18 cellular contexts compared by ENCODE assay signal in genomic region chr14:73809386-73809785, GRCh38. TPM values are rescaled to one million over a fixed set of nuclear protein-coding genes. Genes with fewer than 3 reads are reported as not detected.
DNase-seq lines count a peak whose midpoint lies in the region; FAIRE-seq and TF ChIP-seq lines count a peak whose summit lies in the region.
"Had no signal": no experiment of that assay in that cellular context is flagged by ENCODE, and none has a peak within 500 bp of the region (broad histone marks: within the 10 kb centered on the region; RNA-seq: fewer than 3 reads in every experiment).

No MANE protein-coding gene starts in this region.

- no peaks in the 10 kb centered on the region for H3K27me3 ChIP-seq in astrocyte (ENCODE audit: insufficient read depth, low read length)
- H3K27me3 ChIP-seq: SJSA1 had no signal

- H2AFZ ChIP-seq in astrocyte (ENCODE audit: low read depth, low read length) = peak overlapping the region; percentile 34

- H3K4me3 Mint-ChIP-seq in astrocyte (ENCODE audit: unreplicated experiment) (no peak overlapping the region), neural crest cell (no peak overlapping the region)
- H3K4me3 Mint-ChIP-seq: CD14-positive monocyte had no signal

- H3K9me3 ChIP-seq in astrocyte (ENCODE audit: insufficient read depth, low read depth, low read length) = no peaks in the 10 kb centered on the region
- H3K9me3 ChIP-seq: A549, SJSA1 had no signal

- no peak overlapping the region for H3K27ac ChIP-seq in astrocyte (ENCODE audit: low read depth, low read length)
- H3K27ac ChIP-seq: A549, SJSA1 had no signal

- H3K9me3 Mint-ChIP-seq in astrocyte (ENCODE audit: unreplicated experiment) (no peaks in the 10 kb centered on the region), neural crest cell (no peaks in the 10 kb centered on the region)
- H3K9me3 Mint-ChIP-seq: CD14-positive monocyte had no signal

- no peaks in the 10 kb centered on the region for H4K20me1 ChIP-seq in astrocyte (ENCODE audit: insufficient read depth, low read length)

- FAIRE-seq in astrocyte (lab: Jason Lieb, UNC) = no peak
- FAIRE-seq: A549, GM19239 had no signal

- no peak overlapping the region for H3K4me3 ChIP-seq in astrocyte (ENCODE audit: insufficient read depth, low read depth, low read length)
- H3K4me3 ChIP-seq: A549, SJSA1 had no signal

- no peaks in the 10 kb centered on the region for H3K4me1 ChIP-seq in astrocyte (ENCODE audit: insufficient read depth, low read length)
- H3K4me1 ChIP-seq: A549, SJSA1 had no signal

- H3K27me3 Mint-ChIP-seq in astrocyte (ENCODE audit: low read depth, unreplicated experiment) = peaks cover 8% of the 10 kb centered on the region
- H3K27me3 Mint-ChIP-seq in neural crest cell (ENCODE audit: low read depth) = no peaks in the 10 kb centered on the region

- H3K36me3 Mint-ChIP-seq in astrocyte (ENCODE audit: low read depth, unreplicated experiment) = peaks cover 2% of the 10 kb centered on the region
- H3K36me3 Mint-ChIP-seq in neural crest cell (ENCODE audit: low read depth) = no peaks in the 10 kb centered on the region
- H3K36me3 Mint-ChIP-seq: CD14-positive monocyte had no signal

- H3K79me2 ChIP-seq in astrocyte (ENCODE audit: insufficient read depth, low read length) = no peaks in the 10 kb centered on the region

- peak; percentile 46 for DNase-seq in NCI-H2227 (lab: John Stamatoyannopoulos, UW; ENCODE audit: unreplicated experiment)
- no peak for DNase-seq in NCI-H2227 treated with DMSO at 0.1 percent for 48 hours (lab: John Stamatoyannopoulos, UW)
- DNase-seq in astrocyte (ENCODE audit: low read depth) = no peak
- no peak for DNase-seq in neural crest cell (ENCODE audit: low read depth, low spot score)
- no peak for DNase-seq in epidermal melanocyte (ENCODE audit: insufficient read length, low spot score)
- DNase-seq in NCI-H2081 (lab: John Stamatoyannopoulos, UW) = no peak
- DNase-seq in OCI-M1 (lab: John Stamatoyannopoulos, UW) = no peak
- no peak for DNase-seq in occipital lobe (lab: John Stamatoyannopoulos, UW)
- DNase-seq: COR-L47, DMS53, HCEC 1CT, Kasumi-1, NCI-H1417 treated with DMSO at 0.1 percent for 48 hours, RPMI8226 had no signal

- TF ChIP-seq CTCF in astrocyte (IDR thresholded peaks at IDR 0.05; ENCODE audit: insufficient read depth, low read depth, low read length) (no peak), neural crest cell (conservative IDR thresholded peaks at IDR 0.05) (no peak)

- H3K4me2 ChIP-seq in astrocyte (ENCODE audit: low read length) = no peak overlapping the region
- H3K4me2 ChIP-seq: A549 had no signal

- H3K27ac Mint-ChIP-seq in astrocyte (ENCODE audit: unreplicated experiment) (no peak overlapping the region), neural crest cell (ENCODE audit: unreplicated experiment) (peak overlapping the region; percentile 70)

- no peaks in the 10 kb centered on the region for H3K4me1 Mint-ChIP-seq in astrocyte (ENCODE audit: low read depth, unreplicated experiment)
- no peaks in the 10 kb centered on the region for H3K4me1 Mint-ChIP-seq in neural crest cell

- no peaks in the 10 kb centered on the region for H3K36me3 ChIP-seq in astrocyte (ENCODE audit: insufficient read depth, low read length)
- H3K36me3 ChIP-seq: SJSA1 had no signal

- H3K9ac ChIP-seq in astrocyte (ENCODE audit: low read length) = no peak overlapping the region

RNA-seq across cellular contexts. Expression of gene PTGR2, which starts 42.2 kb away (rescaled TPM):
- total RNA-seq in astrocyte (5.8 and 7.0 TPM in 2 replicates), neural crest cell (6.0 and 6.2 TPM in 2 replicates), occipital lobe (8.3 TPM)
